15 cellular contexts compared by ENCODE assay signal in the genomic region with DNA sequence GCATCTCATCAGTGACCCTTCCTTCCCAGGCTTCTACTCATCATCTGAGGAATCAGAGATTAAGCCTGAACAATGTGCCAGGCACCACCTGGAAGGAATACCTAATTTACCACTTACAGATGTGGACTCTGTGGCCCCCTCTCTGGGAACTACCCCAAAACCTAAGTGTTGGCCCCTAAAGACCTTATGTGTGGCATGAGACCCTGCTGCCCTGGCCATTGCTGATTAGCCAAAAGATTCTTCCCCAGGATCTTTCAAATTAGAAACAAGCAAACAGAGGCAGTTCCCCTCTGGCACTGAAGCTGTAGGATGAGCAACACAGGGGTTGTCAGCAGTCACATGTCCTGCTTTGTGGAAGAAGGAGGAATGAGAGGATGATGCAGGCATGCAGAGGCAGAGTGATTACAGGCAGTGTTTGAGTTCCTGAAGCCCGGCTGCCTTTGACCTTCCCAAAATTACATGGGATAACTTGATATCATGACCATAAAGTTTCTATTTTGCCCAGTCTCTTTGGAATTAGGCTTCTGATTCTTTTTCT. TPM values are rescaled to one million over a fixed set of nuclear protein-coding genes. Genes with fewer than 3 reads are reported as not detected.
A peak's percentile ranks its signal among the peaks of the same experiment; 100 is the strongest.
DNase-seq lines count a peak whose midpoint lies in the region; FAIRE-seq lines count a peak whose summit lies in the region.
"Had no signal": no experiment of that assay in that cellular context is flagged by ENCODE, and none has a peak within 500 bp of the region (broad histone marks: within the 10 kb centered on the region; RNA-seq: fewer than 3 reads in every experiment).

No MANE protein-coding gene starts in this region.

- no peak for DNase-seq in activated CD4-positive, alpha-beta memory T cell treated with anti-CD3 and anti-CD28 coated beads, Interleukin-2, amount 10 ng/mL, durations not matched to agents 7 days and 5 days
- DNase-seq in activated CD4-positive, alpha-beta memory T cell treated with anti-CD3 and anti-CD28 coated beads for 36 hours: no peak
- peak; percentile 59 for DNase-seq in adipocyte (ENCODE audit: low read depth)
- DNase-seq in foreskin melanocyte: peak; percentile 73
- peak; percentile 72 for DNase-seq in stromal cell of bone marrow (ENCODE audit: low read depth)
- no peak for DNase-seq in small intestine
- DNase-seq in DMS79 (lab: John Stamatoyannopoulos, UW): no peak
- DNase-seq in SW 1271 (lab: John Stamatoyannopoulos, UW): no peak
- DNase-seq: activated CD4-positive, alpha-beta T cell treated with anti-CD3 and anti-CD28 coated beads for 4 hours; activated gamma-delta T cell; lower lobe of right lung; NCI-H1436; pancreas had no signal

- POLR2A ChIA-PET in activated CD4-positive, alpha-beta memory T cell treated with anti-CD3 and anti-CD28 coated beads, Interleukin-2, amount 10 ng/mL, durations not matched to agents 7 days and 5 days (lab: Charles Lee): no interaction called here
- POLR2A ChIA-PET in activated CD4-positive, alpha-beta memory T cell treated with anti-CD3 and anti-CD28 coated beads for 36 hours (lab: Charles Lee): no interaction called here

- H3K9ac ChIP-seq in adipocyte (ENCODE audit: low read length): peak overlapping the region; percentile 27

- H3K27me3 Mint-ChIP-seq in activated CD4-positive, alpha-beta memory T cell treated with anti-CD3 and anti-CD28 coated beads, Interleukin-2, amount 10 ng/mL, durations not matched to agents 7 days and 5 days: no peaks in the 10 kb centered on the region
- no peaks in the 10 kb centered on the region for H3K27me3 Mint-ChIP-seq in activated CD4-positive, alpha-beta memory T cell treated with anti-CD3 and anti-CD28 coated beads for 36 hours

- no peak overlapping the region for H3K27ac ChIP-seq in small intestine (ENCODE audit: low read depth in 1 of 2, low read length in 1 of 2)
- H3K27ac ChIP-seq: lower lobe of right lung, pancreas had no signal

- H3K4me3 Mint-ChIP-seq in activated CD4-positive, alpha-beta memory T cell treated with anti-CD3 and anti-CD28 coated beads, Interleukin-2, amount 10 ng/mL, durations not matched to agents 7 days and 5 days: no peak overlapping the region
- H3K4me3 Mint-ChIP-seq in activated CD4-positive, alpha-beta memory T cell treated with anti-CD3 and anti-CD28 coated beads for 36 hours: no peak overlapping the region

- no peak overlapping the region for H3K4me3 ChIP-seq in adipocyte (ENCODE audit: low read length)
- H3K4me3 ChIP-seq in small intestine (ENCODE audit: low read depth in 1 of 2, low read length in 2 of 2): no peak overlapping the region
- H3K4me3 ChIP-seq: lower lobe of right lung, pancreas had no signal

- CTCF ChIA-PET in activated CD4-positive, alpha-beta memory T cell treated with anti-CD3 and anti-CD28 coated beads, Interleukin-2, amount 10 ng/mL, durations not matched to agents 7 days and 5 days (lab: Charles Lee): no interaction called here
- CTCF ChIA-PET in activated CD4-positive, alpha-beta memory T cell treated with anti-CD3 and anti-CD28 coated beads for 36 hours (lab: Charles Lee): no interaction called here

- FAIRE-seq in small intestine (lab: Jason Lieb, UNC): no peak
- FAIRE-seq: pancreas had no signal

- H3K27me3 ChIP-seq in adipocyte (replicated peaks; ENCODE audit: control insufficient read depth, insufficient read depth, low read length) (no peaks in the 10 kb centered on the region), small intestine (ENCODE audit: control insufficient read depth in 2 of 2, insufficient read depth in 2 of 2, low read length in 2 of 2) (no peaks in the 10 kb centered on the region)
- H3K27me3 ChIP-seq: pancreas had no signal

- H3K36me3 ChIP-seq in adipocyte (ENCODE audit: control insufficient read depth, insufficient read depth, low read length, severe bottlenecking) (peaks cover 33% of the 10 kb centered on the region), small intestine (ENCODE audit: control insufficient read depth in 2 of 2, insufficient read depth in 2 of 2, low read length in 2 of 2) (peaks cover 9 to 23% of the 10 kb centered on the region in 2 donors)

- H3K4me1 Mint-ChIP-seq in activated CD4-positive, alpha-beta memory T cell treated with anti-CD3 and anti-CD28 coated beads, Interleukin-2, amount 10 ng/mL, durations not matched to agents 7 days and 5 days: peaks cover 5% of the 10 kb centered on the region
- no peaks in the 10 kb centered on the region for H3K4me1 Mint-ChIP-seq in activated CD4-positive, alpha-beta memory T cell treated with anti-CD3 and anti-CD28 coated beads for 36 hours (ENCODE audit: low read depth)

- peak overlapping the region; percentile 33 for H3K27ac Mint-ChIP-seq in activated CD4-positive, alpha-beta memory T cell treated with anti-CD3 and anti-CD28 coated beads, Interleukin-2, amount 10 ng/mL, durations not matched to agents 7 days and 5 days
- H3K27ac Mint-ChIP-seq in activated CD4-positive, alpha-beta memory T cell treated with anti-CD3 and anti-CD28 coated beads for 36 hours: no peak overlapping the region

- H3K4me1 ChIP-seq in adipocyte (ENCODE audit: control insufficient read depth, insufficient read depth, low read length) (peaks cover 7% of the 10 kb centered on the region), small intestine (ENCODE audit: control insufficient read depth in 2 of 2, insufficient read depth in 1 of 2, low read depth in 1 of 2, low read length in 1 of 2) (no peaks in the 10 kb centered on the region)
- H3K4me1 ChIP-seq: lower lobe of right lung, pancreas had no signal

- 65 to 86% (median 75%) methylated on average over 1 of the region's 1 CpG for WGBS in small intestine, 3 donors

- H3K36me3 Mint-ChIP-seq in activated CD4-positive, alpha-beta memory T cell treated with anti-CD3 and anti-CD28 coated beads, Interleukin-2, amount 10 ng/mL, durations not matched to agents 7 days and 5 days (ENCODE audit: low read depth): peaks cover 30% of the 10 kb centered on the region
- H3K36me3 Mint-ChIP-seq in activated CD4-positive, alpha-beta memory T cell treated with anti-CD3 and anti-CD28 coated beads for 36 hours: peaks cover 22% of the 10 kb centered on the region

- intact Hi-C loops in activated CD4-positive, alpha-beta memory T cell treated with anti-CD3 and anti-CD28 coated beads for 36 hours (cut with micrococcal nuclease): no loop called here

- no peaks in the 10 kb centered on the region for H3K9me3 Mint-ChIP-seq in activated CD4-positive, alpha-beta memory T cell treated with anti-CD3 and anti-CD28 coated beads, Interleukin-2, amount 10 ng/mL, durations not matched to agents 7 days and 5 days
- no peaks in the 10 kb centered on the region for H3K9me3 Mint-ChIP-seq in activated CD4-positive, alpha-beta memory T cell treated with anti-CD3 and anti-CD28 coated beads for 36 hours

- H3K9me3 ChIP-seq in adipocyte (ENCODE audit: control insufficient read depth, low read length) (no peaks in the 10 kb centered on the region), small intestine (ENCODE audit: control insufficient read depth, low read depth) (no peaks in the 10 kb centered on the region)
- H3K9me3 ChIP-seq: lower lobe of right lung, pancreas had no signal

RNA-seq across cellular contexts. Expression of a gene that starts 10.6 kb away (rescaled TPM):
- total RNA-seq in activated CD4-positive, alpha-beta memory T cell treated with anti-CD3 and anti-CD28 coated beads, Interleukin-2, amount 10 ng/mL, durations not matched to agents 7 days and 5 days: not detected
- total RNA-seq in activated CD4-positive, alpha-beta memory T cell treated with anti-CD3 and anti-CD28 coated beads for 36 hours: not detected
- 1,000 to 10,000 TPM in 2 of 3 donors, 100 to 1,000 TPM in 1; 659 to 2,061 (median 1,209) TPM for polyA plus RNA-seq in small intestine
- total RNA-seq: A172, lower lobe of right lung, subcutaneous adipose tissue had no signal

RNA-seq across cellular contexts. Expression of a gene that starts 14.0 kb away (rescaled TPM):
- 10 to 100 TPM; 56.3 to 57.1 TPM for total RNA-seq in activated CD4-positive, alpha-beta memory T cell treated with anti-CD3 and anti-CD28 coated beads, Interleukin-2, amount 10 ng/mL, durations not matched to agents 7 days and 5 days
- total RNA-seq in activated CD4-positive, alpha-beta memory T cell treated with anti-CD3 and anti-CD28 coated beads for 36 hours: 10 to 100 TPM; 52.7 to 56.6 TPM
- 100 to 1,000 TPM; 104 to 194 (median 160) TPM for polyA plus RNA-seq in small intestine

RNA-seq across cellular contexts. Expression of a gene that starts 14.3 kb away (rescaled TPM):
- total RNA-seq in activated CD4-positive, alpha-beta memory T cell treated with anti-CD3 and anti-CD28 coated beads, Interleukin-2, amount 10 ng/mL, durations not matched to agents 7 days and 5 days: 100 to 1,000 TPM; 149 TPM
- total RNA-seq in activated CD4-positive, alpha-beta memory T cell treated with anti-CD3 and anti-CD28 coated beads for 36 hours: 100 to 1,000 TPM; 116 to 119 TPM
- 100 to 1,000 TPM in 2 of 3 donors, 10 to 100 TPM in 1; 78.1 to 212 (median 185) TPM for polyA plus RNA-seq in small intestine

RNA-seq across cellular contexts. Expression of a gene that starts 39.8 kb away (rescaled TPM):
- 10 to 100 TPM; 37.5 to 37.8 TPM for total RNA-seq in activated CD4-positive, alpha-beta memory T cell treated with anti-CD3 and anti-CD28 coated beads, Interleukin-2, amount 10 ng/mL, durations not matched to agents 7 days and 5 days
- total RNA-seq in activated CD4-positive, alpha-beta memory T cell treated with anti-CD3 and anti-CD28 coated beads for 36 hours: 10 to 100 TPM; 36.5 to 38.6 TPM
- 10 to 100 TPM; 12.6 to 23.5 (median 20.8) TPM for polyA plus RNA-seq in small intestine

Comparison
In these comparisons a context has a peak if more than half of its experiments do, and no peak if none do; other contexts are left out.
1. DNase-seq: peak in adipocyte (single experiment), foreskin melanocyte (single experiment) and stromal cell of bone marrow (single experiment); none in activated CD4-positive, alpha-beta memory T cell treated with anti-CD3 and anti-CD28 coated beads, Interleukin-2, amount 10 ng/mL, durations not matched to agents 7 days and 5 days (single experiment), activated CD4-positive, alpha-beta memory T cell treated with anti-CD3 and anti-CD28 coated beads for 36 hours (single experiment), small intestine (single experiment), DMS79 (single experiment) and SW 1271 (0 of 2).